In genomic region chr10:50613150-50613549, GRCh38 we compare ENCODE assay signal across 11 cellular contexts. TPM values are rescaled to one million over a fixed set of nuclear protein-coding genes. Genes with fewer than 3 reads are reported as not detected.
DNase-seq lines count a peak whose midpoint lies in the region; ATAC-seq, FAIRE-seq and TF ChIP-seq lines count a peak whose summit lies in the region.
"Had no signal": no experiment of that assay in that cellular context is flagged by ENCODE, and none has a peak within 500 bp of the region (broad histone marks: within the 10 kb centered on the region; RNA-seq: fewer than 3 reads in every experiment).

No MANE protein-coding gene starts in this region.

- no peak overlapping the region for H3K4me3 Mint-ChIP-seq in glutamatergic neuron (ENCODE audit: unreplicated experiment)

- FAIRE-seq in D721Med (lab: Jason Lieb, UNC): no peak
- FAIRE-seq: H1, HTR-8/SVneo had no signal

- peak overlapping the region; percentile 60 for H3K27ac Mint-ChIP-seq in glutamatergic neuron (ENCODE audit: unreplicated experiment)

- peaks cover 33% of the 10 kb centered on the region for H3K4me1 Mint-ChIP-seq in glutamatergic neuron (ENCODE audit: low read depth, unreplicated experiment)

- H3K36me3 Mint-ChIP-seq in glutamatergic neuron (ENCODE audit: unreplicated experiment): no peaks in the 10 kb centered on the region

- ATAC-seq in GM19438 (IDR thresholded peaks at IDR 0.05; ENCODE audit: low read depth, unreplicated experiment) (peak; percentile 40), HG03039 (IDR thresholded peaks at IDR 0.05; ENCODE audit: unreplicated experiment) (peak; percentile 54)

- H3K27me3 Mint-ChIP-seq in glutamatergic neuron (ENCODE audit: unreplicated experiment): no peaks in the 10 kb centered on the region

- in situ Hi-C loops in GM13976 (cut with MboI; ENCODE audit: low sequenced_read_pairs, unreplicated experiment): no loop called here

- DNase-seq in GM13976 (ENCODE audit: low spot score): peak; percentile 27
- DNase-seq in glutamatergic neuron: no peak
- DNase-seq in DMS114 treated with DMSO at 0.1 percent for 48 hours (lab: John Stamatoyannopoulos, UW; ENCODE audit: unreplicated experiment): no peak
- no peak for DNase-seq in T1000 (lab: John Stamatoyannopoulos, UW)
- DNase-seq in activated gamma-delta T cell treated with Interleukin-2 at 50 U/mL for 16 hours: no peak
- DNase-seq in D721Med (ENCODE audit: insufficient read length, low spot score): no peak
- DNase-seq: NCI-H1694 treated with DMSO at 0.1 percent for 48 hours had no signal

- TF ChIP-seq CTCF in GM13976 (IDR thresholded peaks at IDR 0.05; ENCODE audit: borderline replicate concordance, control extremely low read depth, extremely low read depth, insufficient read depth, missing control alignments): no peak
- no peak for TF ChIP-seq CTCF in glutamatergic neuron (IDR thresholded peaks at IDR 0.05; ENCODE audit: partially characterized antibody, unreplicated experiment)
- TF ChIP-seq CTCF in D721Med (IDR thresholded peaks at IDR 0.05; ENCODE audit: insufficient read depth, missing control alignments): no peak

- peaks cover 2% of the 10 kb centered on the region for H3K9me3 Mint-ChIP-seq in glutamatergic neuron (ENCODE audit: unreplicated experiment)

RNA-seq across cellular contexts. Expression of gene SGMS1, which starts 10.6 kb away (rescaled TPM):
- total RNA-seq in glutamatergic neuron (ENCODE audit: unreplicated experiment): 24.1 TPM
